In the genomic region with DNA sequence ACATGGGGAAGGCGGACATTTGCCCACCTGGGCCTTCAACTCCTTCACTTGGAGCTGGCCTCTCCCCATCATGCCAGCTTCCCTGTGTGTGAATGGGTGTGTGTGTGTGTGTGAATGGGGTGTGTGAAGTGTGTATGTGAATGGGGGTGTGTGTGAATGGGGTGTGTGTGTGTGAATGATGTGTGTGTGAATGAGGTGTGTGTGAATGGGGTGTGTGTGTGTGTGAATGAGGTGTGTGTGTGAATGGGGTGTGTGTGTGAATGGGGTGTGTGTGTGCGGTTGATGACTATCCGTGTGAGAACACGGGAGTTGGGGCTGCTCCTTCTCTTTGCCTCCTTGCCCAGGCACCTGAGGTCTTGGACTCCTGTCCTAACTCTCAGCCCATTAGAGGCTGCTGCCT, we compare ENCODE assay signal across 2 cellular contexts.
TF ChIP-seq lines count a peak whose summit lies in the region.

No MANE protein-coding gene starts in this region.

TF ChIP-seq in IMR-90, 13 proteins besides CTCF, POLR2A, EP300 and RAD21:
- TF ChIP-seq MXI1 (IDR thresholded peaks at IDR 0.05; ENCODE audit: borderline replicate concordance, low read depth, low read length) (no peak), CHD1 (IDR thresholded peaks at IDR 0.05; ENCODE audit: low read depth, low read length) (no peak), FOS (IDR thresholded peaks at IDR 0.05; ENCODE audit: low read depth, low read length) (no peak), BHLHE40 (IDR thresholded peaks at IDR 0.05; ENCODE audit: low read depth, low read length) (no peak), RCOR1 (IDR thresholded peaks at IDR 0.05; ENCODE audit: insufficient replicate concordance, low read length) (no peak), RFX5 (IDR thresholded peaks at IDR 0.05; ENCODE audit: low read depth, low read length) (no peak), CEBPB (IDR thresholded peaks at IDR 0.05; ENCODE audit: low read depth, low read length) (no peak), NFE2L2 (IDR thresholded peaks at IDR 0.05; ENCODE audit: low read depth, low read length) (no peak), MAFK (IDR thresholded peaks at IDR 0.05; ENCODE audit: low read depth, low read length) (no peak)
- TF ChIP-seq, protein P1, sequence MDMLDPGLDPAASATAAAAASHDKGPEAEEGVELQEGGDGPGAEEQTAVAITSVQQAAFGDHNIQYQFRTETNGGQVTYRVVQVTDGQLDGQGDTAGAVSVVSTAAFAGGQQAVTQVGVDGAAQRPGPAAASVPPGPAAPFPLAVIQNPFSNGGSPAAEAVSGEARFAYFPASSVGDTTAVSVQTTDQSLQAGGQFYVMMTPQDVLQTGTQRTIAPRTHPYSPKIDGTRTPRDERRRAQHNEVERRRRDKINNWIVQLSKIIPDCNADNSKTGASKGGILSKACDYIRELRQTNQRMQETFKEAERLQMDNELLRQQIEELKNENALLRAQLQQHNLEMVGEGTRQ (IDR thresholded peaks at IDR 0.05; ENCODE audit: low read depth, low read length), result no peak
- TF ChIP-seq, protein P2, sequence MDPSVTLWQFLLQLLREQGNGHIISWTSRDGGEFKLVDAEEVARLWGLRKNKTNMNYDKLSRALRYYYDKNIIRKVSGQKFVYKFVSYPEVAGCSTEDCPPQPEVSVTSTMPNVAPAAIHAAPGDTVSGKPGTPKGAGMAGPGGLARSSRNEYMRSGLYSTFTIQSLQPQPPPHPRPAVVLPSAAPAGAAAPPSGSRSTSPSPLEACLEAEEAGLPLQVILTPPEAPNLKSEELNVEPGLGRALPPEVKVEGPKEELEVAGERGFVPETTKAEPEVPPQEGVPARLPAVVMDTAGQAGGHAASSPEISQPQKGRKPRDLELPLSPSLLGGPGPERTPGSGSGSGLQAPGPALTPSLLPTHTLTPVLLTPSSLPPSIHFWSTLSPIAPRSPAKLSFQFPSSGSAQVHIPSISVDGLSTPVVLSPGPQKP (IDR thresholded peaks at IDR 0.05; ENCODE audit: borderline replicate concordance, low read depth, low read length), result no peak

TF ChIP-seq in H1, 55 proteins besides CTCF, POLR2A, EP300 and RAD21:
- TF ChIP-seq POLR2AphosphoS5 (IDR thresholded peaks at IDR 0.05; ENCODE audit: low read depth, low read length) (peak; percentile 66), PHF8 (conservative IDR thresholded peaks at IDR 0.05; ENCODE audit: low read depth, low read length) (no peak)
TF ChIP-seq in H1: peak in this region for 1.
